Comparison of ENCODE assay signal across 10 cellular contexts in the genomic region with DNA sequence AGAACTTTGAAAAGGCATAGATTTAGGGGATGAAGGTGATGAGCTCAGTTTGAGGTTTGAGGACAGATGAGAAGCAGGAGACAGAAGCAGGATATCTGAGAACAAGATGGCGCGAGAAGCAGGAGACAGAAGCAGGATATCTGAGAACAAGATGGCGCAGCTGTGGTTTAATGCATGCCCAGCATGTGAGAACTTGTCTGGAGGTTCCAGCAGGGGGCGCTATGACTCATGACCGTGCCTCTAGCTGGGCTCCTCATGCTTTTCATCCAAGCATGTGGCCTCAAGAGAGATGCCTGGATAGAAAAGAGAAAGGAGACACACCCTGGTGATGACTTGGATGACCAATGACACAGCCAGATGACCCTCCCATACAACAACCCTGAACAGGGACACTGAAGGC. TPM values are rescaled to one million over a fixed set of nuclear protein-coding genes. Genes with fewer than 3 reads are reported as not detected.
"Had no signal": no experiment of that assay in that cellular context is flagged by ENCODE, and none has a peak within 500 bp of the region (broad histone marks: within the 10 kb centered on the region; RNA-seq: fewer than 3 reads in every experiment).

No MANE protein-coding gene starts in this region.

RNA-seq across cellular contexts. Expression of a gene that starts 10.9 kb away (rescaled TPM):
- total RNA-seq: ascending aorta, dermis blood vessel endothelial cell, myocyte had no signal
- polyA plus RNA-seq: immature natural killer cell had no signal

RNA-seq across cellular contexts. Expression of a gene that starts 15.4 kb away (rescaled TPM):
- total RNA-seq: dermis blood vessel endothelial cell, frontal cortex, myocyte had no signal
- polyA plus RNA-seq: immature natural killer cell had no signal

RNA-seq across cellular contexts. Expression of a gene that starts 32.2 kb away (rescaled TPM):
- total RNA-seq: activated T-helper 2 cell treated with anti-CD3 and anti-CD28 coated beads, Interferon-gamma antibody, Interleukin-2, Interleukin-4, amounts not matched to agents 10 μg/mL and 5 μg/mL and 100 μg/mL, durations not matched to agents 14 hours and 24 hours and 36 hours; ascending aorta; dermis blood vessel endothelial cell; frontal cortex; hepatocyte; myocyte; pancreas; psoas muscle had no signal
- polyA plus RNA-seq: immature natural killer cell had no signal

RNA-seq across cellular contexts. Expression of a gene that starts 40.6 kb away (rescaled TPM):
- total RNA-seq: ascending aorta, dermis blood vessel endothelial cell, liver, myocyte, pancreas, psoas muscle had no signal
- polyA plus RNA-seq: immature natural killer cell, liver, pancreas had no signal
